36 cellular contexts compared by ENCODE assay signal in the genomic region with DNA sequence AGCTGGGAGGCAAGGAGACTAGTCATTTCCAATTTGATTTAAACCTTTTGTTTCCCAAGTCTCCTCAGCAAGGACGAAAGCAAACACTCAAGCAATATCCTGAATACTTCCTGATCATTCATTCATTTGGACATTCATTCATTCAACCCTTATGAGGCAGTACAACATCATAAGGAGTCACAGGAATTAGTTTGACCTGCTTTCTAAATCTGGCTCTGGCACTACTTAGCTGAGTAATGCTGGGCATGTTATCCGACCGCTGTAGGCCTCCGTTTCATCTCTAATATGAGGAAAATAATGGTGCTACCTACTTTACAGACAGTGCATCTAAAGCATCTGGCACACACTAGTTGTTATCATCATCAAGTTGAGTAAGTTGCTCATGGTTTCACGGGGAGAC. TPM values are rescaled to one million over a fixed set of nuclear protein-coding genes. Genes with fewer than 3 reads are reported as not detected.
DNase-seq lines count a peak whose midpoint lies in the region; ATAC-seq, FAIRE-seq and TF ChIP-seq lines count a peak whose summit lies in the region.
"Had no signal": no experiment of that assay in that cellular context is flagged by ENCODE, and none has a peak within 500 bp of the region (broad histone marks: within the 10 kb centered on the region; RNA-seq: fewer than 3 reads in every experiment).

No MANE protein-coding gene starts in this region.

- H2BK5ac ChIP-seq in trophoblast cell (ENCODE audit: low read depth, low read length, poor library complexity): no peak overlapping the region

- no peak overlapping the region for H3K9ac ChIP-seq in trophoblast cell (ENCODE audit: low read length)
- H3K9ac ChIP-seq: BLaER1; BLaER1 treated with 17β-estradiol and CSF1 and Interleukin-3, amounts not matched to agents 10 nM and 100 nM had no signal

- H3K36me3 Mint-ChIP-seq in glutamatergic neuron (ENCODE audit: unreplicated experiment) (no peaks in the 10 kb centered on the region), T-helper 17 cell (ENCODE audit: low read depth) (no peaks in the 10 kb centered on the region)
- H3K36me3 Mint-ChIP-seq: CD14-positive monocyte; CD4-positive, alpha-beta memory T cell; CD4-positive, CD25-positive, alpha-beta regulatory T cell; CD8-positive, alpha-beta memory T cell; CD8-positive, alpha-beta T cell had no signal

- H3K36me3 ChIP-seq in WERI-Rb-1 (no peaks in the 10 kb centered on the region), psoas muscle (ENCODE audit: insufficient read depth in 1 of 2, low read depth in 1 of 2) (no peaks in the 10 kb centered on the region), trophoblast cell (ENCODE audit: control insufficient read depth in 1 of 2, insufficient read depth in 2 of 2, low read length in 2 of 2) (no peaks in the 10 kb centered on the region)
- H3K36me3 ChIP-seq: BE2C; BLaER1; BLaER1 treated with 17β-estradiol and CSF1 and Interleukin-3, amounts not matched to agents 10 nM and 100 nM had no signal

- no peak overlapping the region for H2BK120ac ChIP-seq in trophoblast cell (ENCODE audit: insufficient read depth, low read length, poor library complexity)

- no peaks in the 10 kb centered on the region for H3K79me2 ChIP-seq in trophoblast cell (ENCODE audit: control insufficient read depth, insufficient read depth, low read length, poor library complexity)

- H2AFZ ChIP-seq in trophoblast cell (ENCODE audit: insufficient read depth, low read length, poor library complexity): no peak overlapping the region

- H3K23ac ChIP-seq in trophoblast cell (ENCODE audit: low read length): no peak overlapping the region

- peaks cover 26% of the 10 kb centered on the region for H3K27me3 Mint-ChIP-seq in glutamatergic neuron (ENCODE audit: unreplicated experiment)
- H3K27me3 Mint-ChIP-seq in T-helper 17 cell: peaks cover 11% of the 10 kb centered on the region

- FAIRE-seq in D721Med (lab: Jason Lieb, UNC): peak; percentile 88
- FAIRE-seq: A204.1, A549 had no signal

- peak; percentile 44 to 72 (median 62) for ATAC-seq in psoas muscle
- ATAC-seq in left cardiac atrium: no peak
- no peak for ATAC-seq in T-helper 17 cell
- ATAC-seq: A549; CD8-positive, alpha-beta T cell had no signal

- H2BK12ac ChIP-seq in trophoblast cell (ENCODE audit: low read length): no peak overlapping the region

- peaks cover 10% of the 10 kb centered on the region for H3K4me1 ChIP-seq in psoas muscle
- no peaks in the 10 kb centered on the region for H3K4me1 ChIP-seq in trophoblast cell (ENCODE audit: control insufficient read depth in 1 of 2, insufficient read depth in 2 of 2, low read length in 2 of 2)
- H3K4me1 ChIP-seq: A549, Caco-2 had no signal

- H3K27me3 ChIP-seq in WERI-Rb-1 (ENCODE audit: insufficient read depth, low read depth, severe bottlenecking) (no peaks in the 10 kb centered on the region), psoas muscle (ENCODE audit: insufficient read depth in 3 of 3, low read length in 2 of 3) (no peaks in the 10 kb centered on the region), trophoblast cell (ENCODE audit: insufficient read depth, low read length) (no peaks in the 10 kb centered on the region)
- H3K27me3 ChIP-seq: BE2C; BLaER1; BLaER1 treated with 17β-estradiol and CSF1 and Interleukin-3, amounts not matched to agents 10 nM and 100 nM had no signal

- no peak overlapping the region for H3K4me2 ChIP-seq in trophoblast cell (ENCODE audit: low read length)
- H3K4me2 ChIP-seq: A549; BLaER1; BLaER1 treated with 17β-estradiol and CSF1 and Interleukin-3, amounts not matched to agents 10 nM and 100 nM had no signal

- no peaks in the 10 kb centered on the region for H3K79me1 ChIP-seq in trophoblast cell (ENCODE audit: low read length)

- H3K4me3 ChIP-seq in WERI-Rb-1 (ENCODE audit: low read depth, low read length) (no peak overlapping the region), psoas muscle (no peak overlapping the region), trophoblast cell (ENCODE audit: low read depth, low read length) (no peak overlapping the region)
- H3K4me3 ChIP-seq: A549; BLaER1; BLaER1 treated with 17β-estradiol and CSF1 and Interleukin-3, amounts not matched to agents 10 nM and 100 nM had no signal

- peak overlapping the region; percentile 93 for H3K27ac ChIP-seq in WERI-Rb-1
- no peak overlapping the region for H3K27ac ChIP-seq in psoas muscle
- no peak overlapping the region for H3K27ac ChIP-seq in trophoblast cell (ENCODE audit: low read depth, low read length)
- H3K27ac ChIP-seq: 22Rv1; A549; BLaER1; BLaER1 treated with 17β-estradiol and CSF1 and Interleukin-3, amounts not matched to agents 10 nM and 100 nM; C4-2B had no signal

- peaks cover 74% of the 10 kb centered on the region for H3K4me1 Mint-ChIP-seq in glutamatergic neuron (ENCODE audit: low read depth, unreplicated experiment)
- no peaks in the 10 kb centered on the region for H3K4me1 Mint-ChIP-seq in T-helper 17 cell
- H3K4me1 Mint-ChIP-seq: B cell; CD14-positive monocyte; CD4-positive, CD25-positive, alpha-beta regulatory T cell; CD8-positive, alpha-beta memory T cell had no signal

- peaks cover 2% of the 10 kb centered on the region for H3K9me3 ChIP-seq in WERI-Rb-1 (ENCODE audit: severe bottlenecking)
- no peaks in the 10 kb centered on the region for H3K9me3 ChIP-seq in psoas muscle
- no peaks in the 10 kb centered on the region for H3K9me3 ChIP-seq in trophoblast cell (ENCODE audit: insufficient read depth, low read depth, low read length)
- no peaks in the 10 kb centered on the region for H3K9me3 ChIP-seq in T-helper 17 cell (ENCODE audit: control insufficient read depth, low read length, poor library complexity, severe bottlenecking)
- H3K9me3 ChIP-seq: A549, BE2C, BLaER1, Caco-2 had no signal

- H3K14ac ChIP-seq in trophoblast cell (ENCODE audit: low read length): no peak overlapping the region

- H4K12ac ChIP-seq in trophoblast cell (ENCODE audit: low read depth, low read length): no peak overlapping the region

- 45 to 61% (median 47%) methylated on average over 5 of the region's 5 CpGs for WGBS in psoas muscle, 3 donors
- WGBS in trophoblast cell (ENCODE audit: extremely low coverage, insufficient coverage, insufficient read length): no CpG with 5 or more reads among the region's 5 CpGs

- TF ChIP-seq CTCF in D721Med (IDR thresholded peaks at IDR 0.05; ENCODE audit: insufficient read depth, missing control alignments) (no peak), WERI-Rb-1 (IDR thresholded peaks at IDR 0.05; ENCODE audit: low read depth, low read length) (no peak), glutamatergic neuron (IDR thresholded peaks at IDR 0.05; ENCODE audit: partially characterized antibody, unreplicated experiment) (no peak), psoas muscle (IDR thresholded peaks at IDR 0.05) (no peak)

- peak overlapping the region; percentile 58 for H3K4me3 Mint-ChIP-seq in glutamatergic neuron (ENCODE audit: unreplicated experiment)
- no peak overlapping the region for H3K4me3 Mint-ChIP-seq in T-helper 17 cell
- H3K4me3 Mint-ChIP-seq: B cell; CD14-positive monocyte; CD4-positive, alpha-beta memory T cell; CD4-positive, alpha-beta T cell; CD4-positive, CD25-positive, alpha-beta regulatory T cell; CD8-positive, alpha-beta memory T cell; CD8-positive, alpha-beta T cell had no signal

- no peak overlapping the region for H3K18ac ChIP-seq in trophoblast cell (ENCODE audit: low read length)

- peaks cover 27% of the 10 kb centered on the region for H3K9me3 Mint-ChIP-seq in glutamatergic neuron (ENCODE audit: unreplicated experiment)
- H3K9me3 Mint-ChIP-seq: CD4-positive, alpha-beta memory T cell; CD4-positive, alpha-beta T cell; CD4-positive, CD25-positive, alpha-beta regulatory T cell; CD8-positive, alpha-beta T cell had no signal

- intact Hi-C loops in psoas muscle (cut with DNase I): no loop called here
- intact Hi-C loops in left cardiac atrium (cut with DNase I): no loop called here

- H2AK5ac ChIP-seq in trophoblast cell (ENCODE audit: low read length): no peak overlapping the region

- DNase-seq in D721Med (ENCODE audit: insufficient read length, low spot score) (no peak), WERI-Rb-1 (no peak), glutamatergic neuron (no peak), psoas muscle (no peak), left cardiac atrium (no peak), trophoblast cell (no peak), T-helper 17 cell (no peak), NCI-H69 (lab: John Stamatoyannopoulos, UW) (no peak)
- DNase-seq: 8988T; ACHN; AML-193; BE2C; C1 segment of cervical spinal cord; Caco-2; Calu3; CD4-positive, alpha-beta memory T cell; CD4-positive, alpha-beta T cell; CD4-positive, CD25-positive, alpha-beta regulatory T cell; CD8-positive, alpha-beta memory T cell; CD8-positive, alpha-beta T cell; COR-L47; DMS 273 treated with DMSO at 0.1 percent for 48 hours; DMS153; DMS53; DMS79; DMS79 treated with DMSO at 0.1 percent for 48 hours; DND-41; EL had no signal

- H4K8ac ChIP-seq in trophoblast cell (ENCODE audit: low read depth, low read length): no peak overlapping the region

- H4K91ac ChIP-seq in trophoblast cell (ENCODE audit: low read depth, low read length): no peak overlapping the region

- H3K4ac ChIP-seq in trophoblast cell (ENCODE audit: low read depth, low read length): no peak overlapping the region

- H3K27ac Mint-ChIP-seq in glutamatergic neuron (ENCODE audit: unreplicated experiment): peak overlapping the region; percentile 98
- H3K27ac Mint-ChIP-seq in T-helper 17 cell: no peak overlapping the region
- H3K27ac Mint-ChIP-seq: B cell; CD14-positive monocyte; CD4-positive, alpha-beta memory T cell; CD4-positive, alpha-beta T cell; CD4-positive, CD25-positive, alpha-beta regulatory T cell; CD8-positive, alpha-beta memory T cell; CD8-positive, alpha-beta T cell had no signal

RNA-seq across cellular contexts. Expression of a gene that starts 11.7 kb away (rescaled TPM):
- total RNA-seq in glutamatergic neuron (ENCODE audit: unreplicated experiment) (66.0 TPM), psoas muscle (1 to 10 TPM; 2.5 to 9.8 (median 6.5) TPM), left cardiac atrium (10 to 100 TPM in 1 of 2 donors, 1 to 10 TPM in 1; 6.0 to 11.9 TPM), T-helper 17 cell (under 1 TPM; 0.15 to 0.31 TPM)
- 1 to 10 TPM; 1.6 to 8.4 (median 4.7) TPM for polyA plus RNA-seq in psoas muscle
- 0.01 TPM in 2 replicates for polyA plus RNA-seq in trophoblast cell (2013)
- total RNA-seq: Caco-2; CD8-positive, alpha-beta T cell had no signal
- polyA plus RNA-seq: CD14-positive monocyte; CD8-positive, alpha-beta memory T cell had no signal

Comparison
In these comparisons a context has a peak if more than half of its experiments do, and no peak if none do; other contexts are left out.
1. ATAC-seq: peak in psoas muscle (4 of 4); none in left cardiac atrium (0 of 2) and T-helper 17 cell (single experiment).